ENCODE assay signal across 8 cellular contexts in the genomic region with DNA sequence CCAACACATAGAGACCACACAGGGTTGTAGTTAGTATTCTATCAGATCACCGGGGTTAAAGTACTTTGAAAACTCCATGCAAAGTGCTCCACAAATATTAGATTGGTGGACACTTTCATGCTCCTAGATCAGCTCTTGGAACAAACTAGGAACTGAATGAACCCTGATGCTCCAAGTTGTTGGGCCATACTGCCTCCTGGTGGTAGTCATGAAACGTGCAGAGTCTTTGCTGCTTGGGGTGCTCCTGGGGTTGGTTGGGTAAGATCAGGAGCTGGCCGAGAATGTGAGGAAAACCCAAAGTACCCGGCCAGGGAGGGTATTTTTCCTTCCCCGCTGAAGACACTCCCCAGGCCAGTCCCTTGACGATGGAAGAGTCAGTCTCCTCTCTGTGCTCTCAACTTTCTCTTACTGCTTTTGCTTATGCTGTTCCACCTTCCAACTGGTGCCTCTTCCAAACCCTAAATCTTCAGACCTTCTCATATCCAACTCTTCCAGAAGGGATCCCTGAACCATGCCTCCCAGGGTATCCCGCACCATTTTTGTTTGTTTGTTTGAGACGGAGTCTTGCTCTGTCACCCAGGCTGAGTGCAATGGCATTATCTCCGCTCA. TPM values are rescaled to one million over a fixed set of nuclear protein-coding genes. Genes with fewer than 3 reads are reported as not detected.
A peak's percentile ranks its signal among the peaks of the same experiment; 100 is the strongest.
DNase-seq lines count a peak whose midpoint lies in the region; ATAC-seq and TF ChIP-seq lines count a peak whose summit lies in the region.

No MANE protein-coding gene starts in this region.

- no peaks in the 10 kb centered on the region for H3K36me3 ChIP-seq in SJSA1
- H3K36me3 ChIP-seq in ovary, result no peaks in the 10 kb centered on the region
- no peaks in the 10 kb centered on the region for H3K36me3 ChIP-seq in transverse colon

- no peak for TF ChIP-seq EP300 in ovary (IDR thresholded peaks at IDR 0.05)
- no peak for TF ChIP-seq EP300 in transverse colon (IDR thresholded peaks at IDR 0.05; ENCODE audit: low read depth)

- 34 to 40% (median 37%) methylated on average over 9 of the region's 9 CpGs for WGBS in ovary, 3 donors
- WGBS in transverse colon (ENCODE audit: low coverage in 1 of 2), 2 donors, result 31 to 33% methylated on average over 3 to 9 of the region's 9 CpGs

- H3K9me3 ChIP-seq in SJSA1 (replicated peaks), result no peaks in the 10 kb centered on the region
- H3K9me3 ChIP-seq in ovary, result no peaks in the 10 kb centered on the region
- H3K9me3 ChIP-seq in transverse colon, result no peaks in the 10 kb centered on the region

- peak; percentile 8 for DNase-seq in DMS153 treated with DMSO at 0.1 percent for 48 hours (lab: John Stamatoyannopoulos, UW; ENCODE audit: unreplicated experiment)
- DNase-seq in HT1080 (ENCODE audit: low read depth), result peak; percentile 74
- DNase-seq in SJSA1 (ENCODE audit: low read depth in 1 of 2, low spot score in 2 of 2), result peak; percentile 66 to 72
- peak; percentile 83 for DNase-seq in activated effector memory CD4-positive, alpha-beta T cell treated with anti-CD3 and anti-CD28 coated beads, Interleukin-2, amount 50 U/mL, for 16 hours
- peak; percentile 86 for DNase-seq in germinal center (ENCODE audit: low spot score)
- DNase-seq in ovary, result peak; percentile 56 to 81 (median 58)
- peak; percentile 83 for DNase-seq in transverse colon

- no peak for ATAC-seq in HG03135 (IDR thresholded peaks at IDR 0.05; ENCODE audit: unreplicated experiment)

- H3K4me1 ChIP-seq in SJSA1 (replicated peaks), result peaks cover 10% of the 10 kb centered on the region
- H3K4me1 ChIP-seq in ovary (ENCODE audit: insufficient read depth), result no peaks in the 10 kb centered on the region
- peaks cover 8 to 34% (median 19%) of the 10 kb centered on the region in 4 donors for H3K4me1 ChIP-seq in transverse colon

- H3K27ac ChIP-seq in SJSA1 (no peak overlapping the region), ovary (no peak overlapping the region), transverse colon (no peak overlapping the region)

- TF ChIP-seq POLR2A in ovary (IDR thresholded peaks at IDR 0.05) (no peak), transverse colon (IDR thresholded peaks at IDR 0.05) (no peak)

- no peak overlapping the region for H3K4me3 ChIP-seq in SJSA1
- no peak overlapping the region for H3K4me3 ChIP-seq in ovary
- no peak overlapping the region for H3K4me3 ChIP-seq in transverse colon

- in situ Hi-C loops in transverse colon (cut with MboI; ENCODE audit: low pct_ligation_motif_present in 1 of 4, low pct_unique_long_range_greater_than_20kb in 1 of 4, low sequenced_read_pairs in 3 of 4), result loop anchor here (5.0 to 25.0 kb wide), 5 partner anchors 132 to 332 kb away; a partner anchor contains a TSS

- peak; percentile 29 to 80 (median 57) for TF ChIP-seq CTCF in ovary (IDR thresholded peaks at IDR 0.05)
- peak; percentile 82 to 91 (median 86) for TF ChIP-seq CTCF in transverse colon (IDR thresholded peaks at IDR 0.05)

- H3K27me3 ChIP-seq in SJSA1 (replicated peaks) (no peaks in the 10 kb centered on the region), ovary (no peaks in the 10 kb centered on the region), transverse colon (no peaks in the 10 kb centered on the region)

- intact Hi-C loops in ovary (cut with DNase I), result loop anchor here (2.0 to 10.0 kb wide), 5 partner anchors 170 to 410 kb away; a partner anchor contains a TSS
- intact Hi-C loops in transverse colon (cut with DNase I; ENCODE audit: low total_unique reads), result loop anchor here (5.0 kb wide), 1 partner anchor 327 kb away; a partner anchor contains a TSS

RNA-seq across cellular contexts. Expression of a gene that starts 0.9 kb away (rescaled TPM):
- not detected in 2 replicates for total RNA-seq in HT1080 (2014; rRNA removed; shearing (Covaris generic))
- 0.03 TPM in 1 of 2 replicates, not detected in the other for polyA plus RNA-seq in HT1080 (2015; cell fraction: cytosol; rRNA removed)
- 0.09 TPM in 1 of 2 replicates, not detected in the other for polyA plus RNA-seq in HT1080 (2015; cell fraction: nucleus; rRNA removed)
- total RNA-seq in SJSA1 (2014; rRNA removed; shearing (Covaris generic)), result 0.13 TPM in 1 of 2 replicates, not detected in the other
- total RNA-seq in ovary (not detected), transverse colon (not detected)
- not detected for polyA plus RNA-seq in ovary

RNA-seq across cellular contexts. Expression of a gene that starts 32.2 kb away (rescaled TPM):
- not detected in 2 replicates for total RNA-seq in HT1080 (2014; rRNA removed; shearing (Covaris generic))
- polyA plus RNA-seq in HT1080 (2015; cell fraction: cytosol; rRNA removed), result not detected in 2 replicates
- not detected in 2 replicates for polyA plus RNA-seq in HT1080 (2015; cell fraction: nucleus; rRNA removed)
- total RNA-seq in SJSA1 (2014; rRNA removed; shearing (Covaris generic)), result 0.42 and 1.7 TPM in 2 replicates
- under 1 TPM in 1 of 7 donors, not detected in 6; 0.05 TPM for total RNA-seq in ovary
- polyA plus RNA-seq in ovary, result under 1 TPM; 0.05 to 0.23 TPM
- total RNA-seq in transverse colon, result 1 to 10 TPM in 1 of 4 donors, under 1 TPM in 3; 0.60 to 1.1 (median 0.95) TPM

RNA-seq across cellular contexts. Expression of a gene that starts 51.7 kb away (rescaled TPM):
- 29.2 and 40.0 TPM in 2 replicates for total RNA-seq in HT1080 (2014; rRNA removed; shearing (Covaris generic))
- polyA plus RNA-seq in HT1080 (2015; cell fraction: cytosol; rRNA removed), result 37.3 and 38.3 TPM in 2 replicates
- 85.6 and 105 TPM in 2 replicates for polyA plus RNA-seq in HT1080 (2015; cell fraction: nucleus; rRNA removed)
- total RNA-seq in SJSA1 (2014; rRNA removed; shearing (Covaris generic)), result 97.2 and 107 TPM in 2 replicates
- total RNA-seq in ovary (10 to 100 TPM; 57.8 to 88.5 (median 62.0) TPM), transverse colon (100 to 1,000 TPM in 2 of 4 donors, 10 to 100 TPM in 2; 77.1 to 135 (median 105) TPM)
- polyA plus RNA-seq in ovary, result 10 to 100 TPM; 49.1 to 92.3 TPM

Comparison
In these comparisons a context has a peak if more than half of its experiments do, and no peak if none do; other contexts are left out.
1. DNase-seq: peak in every context shown above with its lines; median percentile 86 in germinal center; 83 in activated effector memory CD4-positive, alpha-beta T cell treated with anti-CD3 and anti-CD28 coated beads, Interleukin-2, amount 50 U/mL, for 16 hours; 83 in transverse colon; 74 in HT1080; 69 in SJSA1; 58 in ovary; 8 in DMS153 treated with DMSO at 0.1 percent for 48 hours.